ENCODE assay signal across 1 cellular context in the genomic region with DNA sequence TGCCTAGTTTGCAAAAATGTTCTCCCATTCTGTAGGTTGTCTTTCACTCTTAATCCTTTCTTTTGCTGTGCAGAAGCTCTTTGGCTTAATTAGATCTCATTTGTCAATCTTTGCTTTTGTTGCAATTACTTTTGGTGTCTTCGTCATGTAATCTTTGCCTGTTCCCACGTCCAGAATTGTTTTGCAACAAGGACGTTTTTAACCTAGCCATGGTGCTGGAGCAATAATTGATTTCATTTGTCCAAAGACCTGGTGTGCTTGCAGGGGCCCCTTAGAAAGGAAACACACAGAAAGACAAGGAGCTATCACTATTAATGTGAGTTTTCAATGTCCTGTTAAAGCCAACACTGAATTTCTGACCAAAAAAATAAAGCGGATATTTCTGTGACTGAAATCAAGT.
TF ChIP-seq lines count a peak whose summit lies in the region.

No MANE protein-coding gene starts in this region.

TF ChIP-seq in IMR-90, 13 proteins besides CTCF, POLR2A, EP300 and RAD21 (continued from another document):
- TF ChIP-seq, protein P1, sequence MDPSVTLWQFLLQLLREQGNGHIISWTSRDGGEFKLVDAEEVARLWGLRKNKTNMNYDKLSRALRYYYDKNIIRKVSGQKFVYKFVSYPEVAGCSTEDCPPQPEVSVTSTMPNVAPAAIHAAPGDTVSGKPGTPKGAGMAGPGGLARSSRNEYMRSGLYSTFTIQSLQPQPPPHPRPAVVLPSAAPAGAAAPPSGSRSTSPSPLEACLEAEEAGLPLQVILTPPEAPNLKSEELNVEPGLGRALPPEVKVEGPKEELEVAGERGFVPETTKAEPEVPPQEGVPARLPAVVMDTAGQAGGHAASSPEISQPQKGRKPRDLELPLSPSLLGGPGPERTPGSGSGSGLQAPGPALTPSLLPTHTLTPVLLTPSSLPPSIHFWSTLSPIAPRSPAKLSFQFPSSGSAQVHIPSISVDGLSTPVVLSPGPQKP (IDR thresholded peaks at IDR 0.05; ENCODE audit: borderline replicate concordance, low read depth, low read length) = no peak
- TF ChIP-seq RFX5 (IDR thresholded peaks at IDR 0.05; ENCODE audit: low read depth, low read length) (no peak), MXI1 (IDR thresholded peaks at IDR 0.05; ENCODE audit: borderline replicate concordance, low read depth, low read length) (no peak)
